38 cellular contexts compared by ENCODE assay signal in genomic region chr20:24612799-24613775, GRCh38.
A peak's percentile ranks its signal among the peaks of the same experiment; 100 is the strongest.
DNase-seq lines count a peak whose midpoint lies in the region; ATAC-seq, FAIRE-seq and TF ChIP-seq lines count a peak whose summit lies in the region.
"Had no signal": no experiment of that assay in that cellular context is flagged by ENCODE, and none has a peak within 500 bp of the region (broad histone marks: within the 10 kb centered on the region; RNA-seq: fewer than 3 reads in every experiment).

No MANE protein-coding gene starts in this region.

- H3K9ac ChIP-seq in HepG2 (ENCODE audit: insufficient read depth, low read depth, low read length) = no peak overlapping the region

- in situ Hi-C loops in HepG2 (cut with HindIII; ENCODE audit: extremely low pct_ligation_motif_present, low pct_unique_long_range_greater_than_20kb) = no loop called here

- peaks cover 3% of the 10 kb centered on the region for H3K27me3 Mint-ChIP-seq in chondrocyte (ENCODE audit: low read depth)
- no peaks in the 10 kb centered on the region for H3K27me3 Mint-ChIP-seq in MCF 10A (ENCODE audit: insufficient read depth, unreplicated experiment)
- H3K27me3 Mint-ChIP-seq: activated CD4-positive, alpha-beta T cell treated with anti-CD3 and anti-CD28 coated beads, Interleukin-2, amount 10 ng/mL, durations not matched to agents 24 days and 14 days had no signal

- no peak for TF ChIP-seq CTCF in HepG2 (CRISPR knock-in tag; IDR thresholded peaks at IDR 0.05)
- TF ChIP-seq CTCF in right lobe of liver (IDR thresholded peaks at IDR 0.05) = no peak
- TF ChIP-seq CTCF in chondrocyte (IDR thresholded peaks at IDR 0.05) = no peak
- TF ChIP-seq CTCF in left ventricle myocardium inferior (IDR thresholded peaks at IDR 0.05; ENCODE audit: borderline replicate concordance) = no peak
- TF ChIP-seq CTCF in vagina (IDR thresholded peaks at IDR 0.05) = no peak
- no peak for TF ChIP-seq CTCF in MCF 10A (IDR thresholded peaks at IDR 0.05; ENCODE audit: unreplicated experiment)

- intact Hi-C loops in HepG2 (cut with micrococcal nuclease; ENCODE audit: unreplicated experiment) = no loop called here
- intact Hi-C loops in right lobe of liver (cut with DNase I) = no loop called here
- intact Hi-C loops in left ventricle myocardium inferior (cut with micrococcal nuclease) = no loop called here
- intact Hi-C loops in vagina (cut with DNase I) = no loop called here
- intact Hi-C loops in MCF 10A (cut with micrococcal nuclease) = no loop called here

- no peaks in the 10 kb centered on the region for H3K9me3 Mint-ChIP-seq in chondrocyte (ENCODE audit: low read depth)
- H3K9me3 Mint-ChIP-seq in MCF 10A (ENCODE audit: unreplicated experiment) = peaks cover 22% of the 10 kb centered on the region
- H3K9me3 Mint-ChIP-seq: activated CD4-positive, alpha-beta T cell treated with anti-CD3 and anti-CD28 coated beads, Interleukin-2, amount 10 ng/mL, durations not matched to agents 24 days and 14 days; activated naive CD4-positive, alpha-beta T cell treated with anti-CD3 and anti-CD28 coated beads, Interleukin-2, amount 50 U/mL, for 72 hours; CD8-positive, alpha-beta T cell; mesothelial cell of epicardium; T-cell had no signal

- no peak for ATAC-seq in HepG2
- no peak for ATAC-seq in right lobe of liver
- ATAC-seq in HG03354 (IDR thresholded peaks at IDR 0.05; ENCODE audit: poor library complexity, severe bottlenecking, unreplicated experiment) = no peak
- ATAC-seq: activated naive CD4-positive, alpha-beta T cell treated with anti-CD3 and anti-CD28 coated beads, Interleukin-2, amount 50 U/mL, for 72 hours; CD8-positive, alpha-beta T cell; naive thymus-derived CD4-positive, alpha-beta T cell; T-cell had no signal

- 26% methylated on average over 16 of the region's 16 CpGs for WGBS in HepG2 (ENCODE audit: low lambda C conversion rate)
- WGBS in right lobe of liver (ENCODE audit: insufficient coverage, low coverage, low lambda C conversion rate, missing lambda C conversion rate) = 62% methylated on average over 8 of the region's 16 CpGs

- H3K27ac ChIP-seq in HepG2 (ENCODE audit: extremely low read length, insufficient read depth, low read length) = no peak overlapping the region
- H3K27ac ChIP-seq in right lobe of liver = no peak overlapping the region
- H3K27ac ChIP-seq in left ventricle myocardium inferior (replicated peaks) = no peak overlapping the region
- H3K27ac ChIP-seq in vagina = no peak overlapping the region
- H3K27ac ChIP-seq: breast epithelium, epithelial cell of prostate, skin epidermis, stomach, uterus had no signal

- peak overlapping the region; percentile 53 for H3K27ac Mint-ChIP-seq in chondrocyte (ENCODE audit: unreplicated experiment)
- H3K27ac Mint-ChIP-seq in MCF 10A (ENCODE audit: low read depth, unreplicated experiment) = no peak overlapping the region
- H3K27ac Mint-ChIP-seq: activated CD4-positive, alpha-beta T cell treated with anti-CD3 and anti-CD28 coated beads, Interleukin-2, amount 10 ng/mL, durations not matched to agents 24 days and 14 days; activated naive CD4-positive, alpha-beta T cell treated with anti-CD3 and anti-CD28 coated beads, Interleukin-2, amount 50 U/mL, for 72 hours; CD8-positive, alpha-beta T cell; mesothelial cell of epicardium; naive thymus-derived CD4-positive, alpha-beta T cell; T-cell had no signal

- H3K4me1 Mint-ChIP-seq in chondrocyte (ENCODE audit: low read depth) (peaks cover 32% of the 10 kb centered on the region), MCF 10A (ENCODE audit: insufficient read depth, unreplicated experiment) (no peaks in the 10 kb centered on the region)
- H3K4me1 Mint-ChIP-seq: activated CD4-positive, alpha-beta T cell treated with anti-CD3 and anti-CD28 coated beads, Interleukin-2, amount 10 ng/mL, durations not matched to agents 24 days and 14 days; mesothelial cell of epicardium; T-cell had no signal

- H2AFZ ChIP-seq in HepG2 (ENCODE audit: low read length) = no peak overlapping the region

- DNase-seq in HepG2 (ENCODE audit: low spot score) (no peak), right lobe of liver (no peak), chondrocyte (ENCODE audit: low spot score) (no peak), left ventricle myocardium inferior (peak; percentile 33), vagina (ENCODE audit: extremely low spot score in 2 of 2) (peak; percentile 67 to 74), AG08396 (ENCODE audit: low spot score) (no peak), MCF 10A (ENCODE audit: unreplicated experiment) (no peak)
- DNase-seq: activated CD4-positive, alpha-beta T cell treated with anti-CD3 and anti-CD28 coated beads, Interleukin-2, amount 10 ng/mL, durations not matched to agents 24 days and 14 days; activated CD8-positive, alpha-beta memory T cell treated with anti-CD3 and anti-CD28 coated beads for 24 hours; activated effector memory CD4-positive, alpha-beta T cell treated with Interleukin-2 at 50 U/mL for 16 hours; activated T-cell treated with anti-CD3 and anti-CD28 coated beads, Interleukin-2, amount 50 U/mL, for 1 hour; AML-193; amygdala; CD8-positive, alpha-beta T cell; effector CD8-positive, alpha-beta T cell; glutamatergic neuron; GOT3; islet precursor cell; naive thymus-derived CD4-positive, alpha-beta T cell; NCI-H1092; NCI-H187; NCI-H2171; NCI-H510A; occipital lobe; RPMI8226; stimulated activated CD4-positive, alpha-beta T cell treated with anti-CD3 and anti-CD28 coated beads, Interleukin-1b, Interleukin-23, amount 100 ng/mL, for 48 hours; stomach; T-cell; uterus had no signal

- H4K20me1 ChIP-seq in HepG2 (ENCODE audit: insufficient read depth, low read length) = no peaks in the 10 kb centered on the region

- CTCF ChIA-PET in HepG2 (lab: Yijun Ruan, JAX; ENCODE audit: low intra/inter-chr PET ratio, low total read pairs) (no interaction called here), MCF 10A (lab: Yijun Ruan, JAX) (interaction anchor here (0.7 to 1.6 kb wide), 4 partner anchors 9 to 51 kb away, joined by 3 to 4 read pairs (median 3); no protein-coding TSS in a partner anchor)

- H3K4me3 ChIP-seq in HepG2 (replicated peaks in 1 of 3; ENCODE audit: insufficient read depth in 1 of 3, low read depth in 2 of 3, low read length in 3 of 3) (no peak overlapping the region), right lobe of liver (no peak overlapping the region), left ventricle myocardium inferior (no peak overlapping the region), vagina (no peak overlapping the region)
- H3K4me3 ChIP-seq: breast epithelium, skin epidermis, stomach, uterus had no signal

- no peak for FAIRE-seq in HepG2 (lab: Jason Lieb, UNC)
- FAIRE-seq: A204.1, colon, GM12891 had no signal

- no peak overlapping the region for H3K4me2 ChIP-seq in HepG2 (ENCODE audit: low read depth, low read length)

- POLR2A ChIA-PET in HepG2 (lab: Yijun Ruan, JAX) = no interaction called here
- POLR2A ChIA-PET in MCF 10A (lab: Yijun Ruan, JAX) = interaction anchor here (0.6 kb wide), 1 partner anchor 273 kb away, joined by 3 read pairs; no protein-coding TSS in a partner anchor

- TF ChIP-seq POLR2A in HepG2 (IDR thresholded peaks at IDR 0.05; ENCODE audit: insufficient read depth in 1 of 2, low read depth in 2 of 2, low read length in 2 of 2) (no peak), right lobe of liver (IDR thresholded peaks at IDR 0.05) (no peak), vagina (IDR thresholded peaks at IDR 0.05) (no peak)

- H3K36me3 Mint-ChIP-seq in chondrocyte (ENCODE audit: low read depth) (peaks cover 2% of the 10 kb centered on the region), MCF 10A (ENCODE audit: insufficient read depth, unreplicated experiment) (no peaks in the 10 kb centered on the region)
- H3K36me3 Mint-ChIP-seq: activated naive CD4-positive, alpha-beta T cell treated with anti-CD3 and anti-CD28 coated beads, Interleukin-2, amount 50 U/mL, for 72 hours; CD8-positive, alpha-beta T cell; mesothelial cell of epicardium; naive thymus-derived CD4-positive, alpha-beta T cell; T-cell had no signal

- no peaks in the 10 kb centered on the region for H3K79me2 ChIP-seq in HepG2 (ENCODE audit: insufficient read depth, low read length)

- no peak for TF ChIP-seq RAD21 in HepG2 (CRISPR knock-in tag; IDR thresholded peaks at IDR 0.05)

- H3K9me3 ChIP-seq in HepG2 (ENCODE audit: low read length) (no peaks in the 10 kb centered on the region), right lobe of liver (no peaks in the 10 kb centered on the region), left ventricle myocardium inferior (replicated peaks) (no peaks in the 10 kb centered on the region), vagina (no peaks in the 10 kb centered on the region)
- H3K9me3 ChIP-seq: breast epithelium, stomach, uterus had no signal

- no peak for TF ChIP-seq EP300 in HepG2 (IDR thresholded peaks at IDR 0.05; ENCODE audit: low read depth in 2 of 2, low read length in 2 of 2)
- no peak for TF ChIP-seq EP300 in HepG2 (CRISPR knock-in tag; IDR thresholded peaks at IDR 0.05; ENCODE audit: borderline replicate concordance)

- no peaks in the 10 kb centered on the region for H3K36me3 ChIP-seq in HepG2 (replicated peaks in 1 of 2; ENCODE audit: control insufficient read depth in 1 of 2, insufficient read depth in 2 of 2, low read length in 2 of 2)
- H3K36me3 ChIP-seq in right lobe of liver = no peaks in the 10 kb centered on the region
- H3K36me3 ChIP-seq in left ventricle myocardium inferior = no peaks in the 10 kb centered on the region
- H3K36me3 ChIP-seq in vagina = no peaks in the 10 kb centered on the region
- H3K36me3 ChIP-seq: breast epithelium, stomach, uterus had no signal

- H3K4me3 Mint-ChIP-seq in chondrocyte (ENCODE audit: unreplicated experiment) (no peak overlapping the region), MCF 10A (ENCODE audit: unreplicated experiment) (no peak overlapping the region)
- H3K4me3 Mint-ChIP-seq: activated CD4-positive, alpha-beta T cell treated with anti-CD3 and anti-CD28 coated beads, Interleukin-2, amount 10 ng/mL, durations not matched to agents 24 days and 14 days; CD8-positive, alpha-beta T cell; mesothelial cell of epicardium; naive thymus-derived CD4-positive, alpha-beta T cell; T-cell had no signal

- H3K27me3 ChIP-seq in HepG2 (ENCODE audit: control insufficient read depth in 1 of 2, insufficient read depth in 2 of 2, low read length in 2 of 2) (peaks cover 14 to 28% of the 10 kb centered on the region in 2 experiments), right lobe of liver (no peaks in the 10 kb centered on the region), left ventricle myocardium inferior (ENCODE audit: low read depth) (peaks cover 9% of the 10 kb centered on the region), vagina (no peaks in the 10 kb centered on the region)
- H3K27me3 ChIP-seq: uterus had no signal

- H3K4me1 ChIP-seq in HepG2 (ENCODE audit: insufficient read depth, low read length) (no peaks in the 10 kb centered on the region), right lobe of liver (no peaks in the 10 kb centered on the region), left ventricle myocardium inferior (peaks cover 25% of the 10 kb centered on the region), vagina (no peaks in the 10 kb centered on the region)
- H3K4me1 ChIP-seq: breast epithelium, stomach, uterus had no signal

- no TSS peak for BruUV-seq in HepG2 (replicated peaks; lab: Mats Ljungman, UMichigan)
- BruUV-seq in MCF 10A (replicated peaks; lab: Mats Ljungman, UMichigan) = no TSS peak

Comparison
In these comparisons a context has a peak if more than half of its experiments do, and no peak if none do; other contexts are left out.
1. DNase-seq: peak in left ventricle myocardium inferior (single experiment) and vagina (2 of 2); none in HepG2 (single experiment), right lobe of liver (0 of 3), chondrocyte (single experiment), AG08396 (single experiment) and MCF 10A (single experiment).